ENCODE assay signal across 1 cellular context in the genomic region with DNA sequence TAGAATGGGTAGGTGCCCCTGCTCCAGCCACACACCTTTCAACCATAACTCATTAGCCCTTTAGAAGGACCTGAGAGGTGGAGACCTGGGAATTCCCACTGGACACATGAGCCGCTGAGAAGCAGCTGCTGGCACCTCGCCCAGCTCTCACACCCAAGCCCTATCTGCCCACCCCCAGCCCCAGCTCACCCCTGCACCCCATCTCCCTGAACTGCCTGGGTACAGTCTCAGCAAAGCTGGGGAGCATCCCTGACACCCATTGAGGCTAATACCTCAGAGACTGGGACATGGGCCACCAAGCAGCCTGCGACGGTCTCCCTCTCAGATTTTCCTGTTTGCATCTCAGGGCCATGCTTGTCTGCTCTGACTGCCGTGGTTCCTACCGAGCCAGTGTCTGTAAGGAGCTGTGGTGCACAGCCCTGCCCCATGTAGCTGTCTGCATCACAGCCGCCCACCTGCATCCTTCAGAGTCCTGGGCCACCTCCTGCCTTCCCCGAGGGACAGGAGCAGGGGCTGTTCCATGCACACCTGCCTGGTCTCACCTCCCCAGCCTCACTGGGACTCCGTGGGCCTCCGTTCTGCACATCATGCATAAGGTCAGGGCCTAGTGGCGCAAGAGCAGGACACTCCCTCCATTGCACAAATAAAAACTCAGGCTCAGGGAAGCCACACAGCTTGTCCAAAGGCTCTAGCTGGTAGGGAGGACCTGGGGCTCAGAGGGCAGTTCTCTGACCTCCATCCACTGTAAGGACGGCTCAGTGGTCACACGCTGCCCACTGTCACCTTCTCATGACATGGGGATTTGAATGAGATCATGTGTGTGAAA.
TF ChIP-seq lines count a peak whose summit lies in the region.

No MANE protein-coding gene starts in this region.

TF ChIP-seq in HepG2, 621 proteins besides CTCF, POLR2A, EP300 and RAD21 (continued from another document):
- TF ChIP-seq, protein P1, sequence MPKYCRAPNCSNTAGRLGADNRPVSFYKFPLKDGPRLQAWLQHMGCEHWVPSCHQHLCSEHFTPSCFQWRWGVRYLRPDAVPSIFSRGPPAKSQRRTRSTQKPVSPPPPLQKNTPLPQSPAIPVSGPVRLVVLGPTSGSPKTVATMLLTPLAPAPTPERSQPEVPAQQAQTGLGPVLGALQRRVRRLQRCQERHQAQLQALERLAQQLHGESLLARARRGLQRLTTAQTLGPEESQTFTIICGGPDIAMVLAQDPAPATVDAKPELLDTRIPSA (CRISPR knock-in tag; IDR thresholded peaks at IDR 0.05; ENCODE audit: borderline replicate concordance), result no peak
- TF ChIP-seq, protein P2, sequence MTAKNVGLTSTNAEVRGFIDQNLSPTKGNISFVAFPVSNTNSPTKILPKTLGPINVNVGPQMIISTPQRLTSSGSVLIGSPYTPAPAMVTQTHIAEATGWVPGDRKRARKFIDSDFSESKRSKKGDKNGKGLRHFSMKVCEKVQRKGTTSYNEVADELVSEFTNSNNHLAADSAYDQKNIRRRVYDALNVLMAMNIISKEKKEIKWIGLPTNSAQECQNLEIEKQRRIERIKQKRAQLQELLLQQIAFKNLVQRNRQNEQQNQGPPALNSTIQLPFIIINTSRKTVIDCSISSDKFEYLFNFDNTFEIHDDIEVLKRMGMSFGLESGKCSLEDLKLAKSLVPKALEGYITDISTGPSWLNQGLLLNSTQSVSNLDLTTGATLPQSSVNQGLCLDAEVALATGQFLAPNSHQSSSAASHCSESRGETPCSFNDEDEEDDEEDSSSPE (CRISPR knock-in tag; IDR thresholded peaks at IDR 0.05), result no peak
- TF ChIP-seq TBX3 (IDR thresholded peaks at IDR 0.05; ENCODE audit: borderline replicate concordance), result no peak
- no peak for TF ChIP-seq ZSCAN22 (CRISPR knock-in tag; IDR thresholded peaks at IDR 0.05)
- TF ChIP-seq, protein P3, sequence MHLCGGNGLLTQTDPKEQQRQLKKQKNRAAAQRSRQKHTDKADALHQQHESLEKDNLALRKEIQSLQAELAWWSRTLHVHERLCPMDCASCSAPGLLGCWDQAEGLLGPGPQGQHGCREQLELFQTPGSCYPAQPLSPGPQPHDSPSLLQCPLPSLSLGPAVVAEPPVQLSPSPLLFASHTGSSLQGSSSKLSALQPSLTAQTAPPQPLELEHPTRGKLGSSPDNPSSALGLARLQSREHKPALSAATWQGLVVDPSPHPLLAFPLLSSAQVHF (CRISPR knock-in tag; IDR thresholded peaks at IDR 0.05), result no peak
- TF ChIP-seq, protein P4, sequence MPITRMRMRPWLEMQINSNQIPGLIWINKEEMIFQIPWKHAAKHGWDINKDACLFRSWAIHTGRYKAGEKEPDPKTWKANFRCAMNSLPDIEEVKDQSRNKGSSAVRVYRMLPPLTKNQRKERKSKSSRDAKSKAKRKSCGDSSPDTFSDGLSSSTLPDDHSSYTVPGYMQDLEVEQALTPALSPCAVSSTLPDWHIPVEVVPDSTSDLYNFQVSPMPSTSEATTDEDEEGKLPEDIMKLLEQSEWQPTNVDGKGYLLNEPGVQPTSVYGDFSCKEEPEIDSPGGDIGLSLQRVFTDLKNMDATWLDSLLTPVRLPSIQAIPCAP (CRISPR knock-in tag; IDR thresholded peaks at IDR 0.05; ENCODE audit: low read depth), result no peak
- no peak for TF ChIP-seq FOXA3 (CRISPR knock-in tag; IDR thresholded peaks at IDR 0.05)
- TF ChIP-seq SKI (IDR thresholded peaks at IDR 0.05; ENCODE audit: partially characterized antibody), result no peak
